ENCODE assay signal across 1 cellular context in the genomic region with DNA sequence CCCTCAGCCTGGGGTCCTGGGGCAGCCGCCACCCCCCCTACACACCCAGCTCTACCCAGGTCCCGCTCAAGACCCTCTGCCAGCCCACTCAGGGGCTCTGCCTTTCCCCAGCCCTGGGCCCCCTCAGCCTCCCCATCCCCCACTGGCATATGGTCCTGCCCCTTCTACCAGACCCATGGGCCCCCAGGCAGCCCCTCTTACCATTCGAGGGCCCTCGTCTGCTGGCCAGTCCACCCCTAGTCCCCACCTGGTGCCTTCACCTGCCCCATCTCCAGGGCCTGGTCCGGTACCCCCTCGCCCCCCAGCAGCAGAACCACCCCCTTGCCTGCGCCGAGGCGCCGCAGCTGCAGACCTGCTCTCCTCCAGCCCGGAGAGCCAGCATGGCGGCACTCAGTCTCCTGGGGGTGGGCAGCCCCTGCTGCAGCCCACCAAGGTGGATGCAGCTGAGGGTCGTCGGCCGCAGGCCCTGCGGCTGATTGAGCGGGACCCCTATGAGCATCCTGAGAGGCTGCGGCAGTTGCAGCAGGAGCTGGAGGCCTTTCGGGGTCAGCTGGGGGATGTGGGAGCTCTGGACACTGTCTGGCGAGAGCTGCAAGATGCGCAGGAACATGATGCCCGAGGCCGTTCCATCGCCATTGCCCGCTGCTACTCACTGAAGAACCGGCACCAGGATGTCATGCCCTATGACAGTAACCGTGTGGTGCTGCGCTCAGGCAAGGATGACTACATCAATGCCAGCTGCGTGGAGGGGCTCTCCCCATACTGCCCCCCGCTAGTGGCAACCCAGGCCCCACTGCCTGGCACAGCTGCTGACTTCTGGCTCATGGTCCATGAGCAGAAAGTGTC.
A peak's percentile ranks its signal among the peaks of the same experiment; 100 is the strongest.
TF ChIP-seq lines count a peak whose summit lies in the region.

No MANE protein-coding gene starts in this region.

TF ChIP-seq in HepG2, 621 proteins besides CTCF, POLR2A, EP300 and RAD21 (continued from another document):
- TF ChIP-seq, protein P1, sequence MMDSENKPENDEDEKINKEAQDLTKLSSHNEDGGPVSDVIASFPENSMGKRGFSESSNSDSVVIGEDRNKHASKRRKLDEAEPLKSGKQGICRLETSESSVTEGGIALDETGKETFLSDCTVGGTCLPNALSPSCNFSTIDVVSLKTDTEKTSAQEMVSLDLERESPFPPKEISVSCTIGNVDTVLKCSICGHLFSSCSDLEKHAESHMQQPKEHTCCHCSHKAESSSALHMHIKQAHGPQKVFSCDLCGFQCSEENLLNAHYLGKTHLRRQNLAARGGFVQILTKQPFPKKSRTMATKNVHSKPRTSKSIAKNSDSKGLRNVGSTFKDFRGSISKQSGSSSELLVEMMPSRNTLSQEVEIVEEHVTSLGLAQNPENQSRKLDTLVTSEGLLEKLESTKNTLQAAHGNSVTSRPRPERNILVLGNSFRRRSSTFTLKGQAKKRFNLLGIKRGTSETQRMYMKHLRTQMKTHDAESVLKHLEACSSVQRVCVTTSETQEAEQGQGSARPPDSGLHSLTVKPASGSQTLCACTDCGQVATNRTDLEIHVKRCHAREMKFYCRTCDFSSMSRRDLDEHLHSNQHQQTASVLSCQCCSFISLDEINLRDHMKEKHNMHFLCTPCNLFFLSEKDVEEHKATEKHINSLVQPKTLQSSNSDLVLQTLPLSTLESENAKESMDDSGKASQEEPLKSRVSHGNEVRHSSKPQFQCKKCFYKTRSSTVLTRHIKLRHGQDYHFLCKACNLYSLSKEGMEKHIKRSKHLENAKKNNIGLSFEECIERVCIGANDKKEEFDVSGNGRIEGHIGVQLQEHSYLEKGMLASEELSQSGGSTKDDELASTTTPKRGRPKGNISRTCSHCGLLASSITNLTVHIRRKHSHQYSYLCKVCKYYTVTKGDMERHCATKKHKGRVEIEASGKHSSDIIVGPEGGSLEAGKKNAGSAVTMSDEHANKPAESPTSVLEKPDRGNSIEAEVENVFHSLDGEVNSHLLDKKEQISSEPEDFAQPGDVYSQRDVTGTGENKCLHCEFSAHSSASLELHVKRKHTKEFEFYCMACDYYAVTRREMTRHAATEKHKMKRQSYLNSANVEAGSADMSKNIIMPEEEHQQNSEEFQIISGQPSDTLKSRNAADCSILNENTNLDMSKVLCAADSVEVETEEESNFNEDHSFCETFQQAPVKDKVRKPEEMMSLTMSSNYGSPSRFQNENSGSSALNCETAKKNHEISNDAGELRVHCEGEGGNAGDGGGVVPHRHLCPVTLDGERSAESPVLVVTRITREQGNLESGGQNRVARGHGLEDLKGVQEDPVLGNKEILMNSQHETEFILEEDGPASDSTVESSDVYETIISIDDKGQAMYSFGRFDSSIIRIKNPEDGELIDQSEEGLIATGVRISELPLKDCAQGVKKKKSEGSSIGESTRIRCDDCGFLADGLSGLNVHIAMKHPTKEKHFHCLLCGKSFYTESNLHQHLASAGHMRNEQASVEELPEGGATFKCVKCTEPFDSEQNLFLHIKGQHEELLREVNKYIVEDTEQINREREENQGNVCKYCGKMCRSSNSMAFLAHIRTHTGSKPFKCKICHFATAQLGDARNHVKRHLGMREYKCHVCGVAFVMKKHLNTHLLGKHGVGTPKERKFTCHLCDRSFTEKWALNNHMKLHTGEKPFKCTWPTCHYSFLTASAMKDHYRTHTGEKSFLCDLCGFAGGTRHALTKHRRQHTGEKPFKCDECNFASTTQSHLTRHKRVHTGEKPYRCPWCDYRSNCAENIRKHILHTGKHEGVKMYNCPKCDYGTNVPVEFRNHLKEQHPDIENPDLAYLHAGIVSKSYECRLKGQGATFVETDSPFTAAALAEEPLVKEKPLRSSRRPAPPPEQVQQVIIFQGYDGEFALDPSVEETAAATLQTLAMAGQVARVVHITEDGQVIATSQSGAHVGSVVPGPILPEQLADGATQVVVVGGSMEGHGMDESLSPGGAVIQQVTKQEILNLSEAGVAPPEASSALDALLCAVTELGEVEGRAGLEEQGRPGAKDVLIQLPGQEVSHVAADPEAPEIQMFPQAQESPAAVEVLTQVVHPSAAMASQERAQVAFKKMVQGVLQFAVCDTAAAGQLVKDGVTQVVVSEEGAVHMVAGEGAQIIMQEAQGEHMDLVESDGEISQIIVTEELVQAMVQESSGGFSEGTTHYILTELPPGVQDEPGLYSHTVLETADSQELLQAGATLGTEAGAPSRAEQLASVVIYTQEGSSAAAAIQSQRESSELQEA (CRISPR knock-in tag; IDR thresholded peaks at IDR 0.05; ENCODE audit: not compliant biosample characterization) = no peak
- TF ChIP-seq, protein P2, sequence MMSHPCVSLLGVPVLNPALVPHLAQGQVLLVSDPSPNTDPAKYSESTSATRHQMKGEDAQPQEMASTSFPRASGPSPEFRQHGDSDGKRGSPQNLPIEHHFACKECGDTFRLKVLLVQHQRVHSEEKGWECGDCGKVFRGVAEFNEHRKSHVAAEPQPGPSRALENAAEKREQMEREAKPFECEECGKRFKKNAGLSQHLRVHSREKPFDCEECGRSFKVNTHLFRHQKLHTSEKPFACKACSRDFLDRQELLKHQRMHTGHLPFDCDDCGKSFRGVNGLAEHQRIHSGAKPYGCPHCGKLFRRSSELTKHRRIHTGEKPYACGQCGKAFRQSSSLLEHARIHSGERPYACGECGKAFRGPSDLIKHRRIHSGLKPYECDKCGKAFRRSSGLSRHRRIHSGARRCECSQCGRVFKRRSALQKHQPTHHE (CRISPR knock-in tag; IDR thresholded peaks at IDR 0.05; ENCODE audit: borderline replicate concordance) = no peak
- no peak for TF ChIP-seq FOXM1 (CRISPR knock-in tag; IDR thresholded peaks at IDR 0.05)
- TF ChIP-seq, protein P3, sequence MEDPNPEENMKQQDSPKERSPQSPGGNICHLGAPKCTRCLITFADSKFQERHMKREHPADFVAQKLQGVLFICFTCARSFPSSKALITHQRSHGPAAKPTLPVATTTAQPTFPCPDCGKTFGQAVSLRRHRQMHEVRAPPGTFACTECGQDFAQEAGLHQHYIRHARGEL (CRISPR knock-in tag; IDR thresholded peaks at IDR 0.05) = no peak
- TF ChIP-seq KDM6A (CRISPR knock-in tag; IDR thresholded peaks at IDR 0.05; ENCODE audit: low read depth) = no peak
- TF ChIP-seq, protein P4, sequence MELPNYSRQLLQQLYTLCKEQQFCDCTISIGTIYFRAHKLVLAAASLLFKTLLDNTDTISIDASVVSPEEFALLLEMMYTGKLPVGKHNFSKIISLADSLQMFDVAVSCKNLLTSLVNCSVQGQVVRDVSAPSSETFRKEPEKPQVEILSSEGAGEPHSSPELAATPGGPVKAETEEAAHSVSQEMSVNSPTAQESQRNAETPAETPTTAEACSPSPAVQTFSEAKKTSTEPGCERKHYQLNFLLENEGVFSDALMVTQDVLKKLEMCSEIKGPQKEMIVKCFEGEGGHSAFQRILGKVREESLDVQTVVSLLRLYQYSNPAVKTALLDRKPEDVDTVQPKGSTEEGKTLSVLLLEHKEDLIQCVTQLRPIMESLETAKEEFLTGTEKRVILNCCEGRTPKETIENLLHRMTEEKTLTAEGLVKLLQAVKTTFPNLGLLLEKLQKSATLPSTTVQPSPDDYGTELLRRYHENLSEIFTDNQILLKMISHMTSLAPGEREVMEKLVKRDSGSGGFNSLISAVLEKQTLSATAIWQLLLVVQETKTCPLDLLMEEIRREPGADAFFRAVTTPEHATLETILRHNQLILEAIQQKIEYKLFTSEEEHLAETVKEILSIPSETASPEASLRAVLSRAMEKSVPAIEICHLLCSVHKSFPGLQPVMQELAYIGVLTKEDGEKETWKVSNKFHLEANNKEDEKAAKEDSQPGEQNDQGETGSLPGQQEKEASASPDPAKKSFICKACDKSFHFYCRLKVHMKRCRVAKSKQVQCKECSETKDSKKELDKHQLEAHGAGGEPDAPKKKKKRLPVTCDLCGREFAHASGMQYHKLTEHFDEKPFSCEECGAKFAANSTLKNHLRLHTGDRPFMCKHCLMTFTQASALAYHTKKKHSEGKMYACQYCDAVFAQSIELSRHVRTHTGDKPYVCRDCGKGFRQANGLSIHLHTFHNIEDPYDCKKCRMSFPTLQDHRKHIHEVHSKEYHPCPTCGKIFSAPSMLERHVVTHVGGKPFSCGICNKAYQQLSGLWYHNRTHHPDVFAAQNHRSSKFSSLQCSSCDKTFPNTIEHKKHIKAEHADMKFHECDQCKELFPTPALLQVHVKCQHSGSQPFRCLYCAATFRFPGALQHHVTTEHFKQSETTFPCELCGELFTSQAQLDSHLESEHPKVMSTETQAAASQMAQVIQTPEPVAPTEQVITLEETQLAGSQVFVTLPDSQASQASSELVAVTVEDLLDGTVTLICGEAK (IDR thresholded peaks at IDR 0.05) = no peak
- TF ChIP-seq, protein P4 (CRISPR knock-in tag; IDR thresholded peaks at IDR 0.05) = no peak
- TF ChIP-seq, protein P5, sequence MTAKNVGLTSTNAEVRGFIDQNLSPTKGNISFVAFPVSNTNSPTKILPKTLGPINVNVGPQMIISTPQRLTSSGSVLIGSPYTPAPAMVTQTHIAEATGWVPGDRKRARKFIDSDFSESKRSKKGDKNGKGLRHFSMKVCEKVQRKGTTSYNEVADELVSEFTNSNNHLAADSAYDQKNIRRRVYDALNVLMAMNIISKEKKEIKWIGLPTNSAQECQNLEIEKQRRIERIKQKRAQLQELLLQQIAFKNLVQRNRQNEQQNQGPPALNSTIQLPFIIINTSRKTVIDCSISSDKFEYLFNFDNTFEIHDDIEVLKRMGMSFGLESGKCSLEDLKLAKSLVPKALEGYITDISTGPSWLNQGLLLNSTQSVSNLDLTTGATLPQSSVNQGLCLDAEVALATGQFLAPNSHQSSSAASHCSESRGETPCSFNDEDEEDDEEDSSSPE (CRISPR knock-in tag; IDR thresholded peaks at IDR 0.05) = no peak
- TF ChIP-seq MAFG (CRISPR knock-in tag; IDR thresholded peaks at IDR 0.05) = no peak
- peak; percentile 72 for TF ChIP-seq AGO1 (IDR thresholded peaks at IDR 0.05; ENCODE audit: low read depth, low read length, poor library complexity, severe bottlenecking)
- TF ChIP-seq ZNF367 (CRISPR knock-in tag; IDR thresholded peaks at IDR 0.05; ENCODE audit: borderline replicate concordance) = no peak
- TF ChIP-seq, protein P6, sequence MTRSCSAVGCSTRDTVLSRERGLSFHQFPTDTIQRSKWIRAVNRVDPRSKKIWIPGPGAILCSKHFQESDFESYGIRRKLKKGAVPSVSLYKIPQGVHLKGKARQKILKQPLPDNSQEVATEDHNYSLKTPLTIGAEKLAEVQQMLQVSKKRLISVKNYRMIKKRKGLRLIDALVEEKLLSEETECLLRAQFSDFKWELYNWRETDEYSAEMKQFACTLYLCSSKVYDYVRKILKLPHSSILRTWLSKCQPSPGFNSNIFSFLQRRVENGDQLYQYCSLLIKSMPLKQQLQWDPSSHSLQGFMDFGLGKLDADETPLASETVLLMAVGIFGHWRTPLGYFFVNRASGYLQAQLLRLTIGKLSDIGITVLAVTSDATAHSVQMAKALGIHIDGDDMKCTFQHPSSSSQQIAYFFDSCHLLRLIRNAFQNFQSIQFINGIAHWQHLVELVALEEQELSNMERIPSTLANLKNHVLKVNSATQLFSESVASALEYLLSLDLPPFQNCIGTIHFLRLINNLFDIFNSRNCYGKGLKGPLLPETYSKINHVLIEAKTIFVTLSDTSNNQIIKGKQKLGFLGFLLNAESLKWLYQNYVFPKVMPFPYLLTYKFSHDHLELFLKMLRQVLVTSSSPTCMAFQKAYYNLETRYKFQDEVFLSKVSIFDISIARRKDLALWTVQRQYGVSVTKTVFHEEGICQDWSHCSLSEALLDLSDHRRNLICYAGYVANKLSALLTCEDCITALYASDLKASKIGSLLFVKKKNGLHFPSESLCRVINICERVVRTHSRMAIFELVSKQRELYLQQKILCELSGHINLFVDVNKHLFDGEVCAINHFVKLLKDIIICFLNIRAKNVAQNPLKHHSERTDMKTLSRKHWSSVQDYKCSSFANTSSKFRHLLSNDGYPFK (CRISPR knock-in tag; IDR thresholded peaks at IDR 0.05; ENCODE audit: borderline replicate concordance) = no peak
- TF ChIP-seq RBM22 (optimal IDR thresholded peaks at IDR 0.05; ENCODE audit: low read length) = peak; percentile 48
